In the genomic region with DNA sequence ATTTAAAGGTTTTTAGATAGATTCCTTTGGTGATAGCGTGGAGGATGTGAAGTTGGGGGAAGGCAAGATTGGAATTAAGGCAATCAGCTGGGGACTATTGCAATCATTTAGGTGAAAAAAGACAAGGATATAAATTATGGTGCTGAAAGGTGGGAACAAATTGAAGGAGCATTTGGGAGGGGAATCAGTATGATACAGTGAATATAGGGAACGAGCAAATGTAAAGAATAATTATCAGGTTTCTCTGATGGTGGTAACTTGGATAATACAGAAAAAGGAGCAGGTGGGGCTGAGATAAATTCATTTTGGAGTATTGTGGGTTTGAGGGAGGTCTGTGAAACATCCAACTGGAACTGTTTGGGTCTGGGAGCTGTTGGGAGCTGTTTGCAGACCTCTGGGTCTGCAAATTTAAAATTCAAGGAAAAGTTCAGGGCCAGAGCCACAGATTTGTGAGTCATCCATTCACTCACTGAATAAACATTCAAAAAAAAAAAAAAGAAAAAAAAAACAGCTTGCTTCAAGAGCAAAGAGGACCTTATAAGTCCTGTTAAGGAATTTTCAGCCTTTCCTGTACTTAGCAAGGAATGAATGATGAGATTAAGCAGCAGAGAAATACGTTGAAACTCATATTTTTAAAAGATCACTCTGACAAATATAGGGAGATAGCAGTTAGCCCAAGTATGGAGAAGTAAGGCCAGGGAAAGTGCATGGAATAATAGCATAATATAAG, we compare ENCODE assay signal across 14 cellular contexts.
DNase-seq lines count a peak whose midpoint lies in the region; ATAC-seq, FAIRE-seq and TF ChIP-seq lines count a peak whose summit lies in the region.
"Had no signal": no experiment of that assay in that cellular context is flagged by ENCODE, and none has a peak within 500 bp of the region (broad histone marks: within the 10 kb centered on the region; RNA-seq: fewer than 3 reads in every experiment).

No MANE protein-coding gene starts in this region.

- no peak for FAIRE-seq in D721Med (lab: Jason Lieb, UNC)
- FAIRE-seq: G401.6 had no signal

- ATAC-seq in SK-N-SH treated with all-trans-retinoic acid at 6 μM for 48 hours: peak; percentile 91

- peak overlapping the region; percentile 51 to 78 (median 74) for H3K27ac ChIP-seq in sigmoid colon

- H3K9me3 ChIP-seq in sigmoid colon: no peaks in the 10 kb centered on the region
- H3K9me3 ChIP-seq: lower lobe of right lung had no signal

- H3K4me3 ChIP-seq in sigmoid colon: no peak overlapping the region
- H3K4me3 ChIP-seq: lower lobe of right lung, tibial nerve had no signal

- TF ChIP-seq POLR2A in sigmoid colon (IDR thresholded peaks at IDR 0.05): no peak

- H3K36me3 ChIP-seq in sigmoid colon: no peaks in the 10 kb centered on the region
- H3K36me3 ChIP-seq: lower lobe of right lung, tibial nerve had no signal

- no peaks in the 10 kb centered on the region for H3K27me3 ChIP-seq in sigmoid colon
- H3K27me3 ChIP-seq: tibial nerve had no signal

- intact Hi-C loops in sigmoid colon (cut with DNase I): no loop called here

- TF ChIP-seq CTCF in sigmoid colon (IDR thresholded peaks at IDR 0.05) (no peak), D721Med (IDR thresholded peaks at IDR 0.05; ENCODE audit: insufficient read depth, missing control alignments) (no peak), GM10266 (IDR thresholded peaks at IDR 0.05; ENCODE audit: control insufficient read depth, insufficient read depth, low read depth, missing control alignments) (no peak)

- DNase-seq in ELR (ENCODE audit: low read depth) (peak; percentile 93), foreskin melanocyte (peak; percentile 40), sigmoid colon (no peak), D721Med (ENCODE audit: insufficient read length, low spot score) (no peak), NCI-H345 (lab: John Stamatoyannopoulos, UW) (no peak), NCI-H446 treated with DMSO at 0.1 percent for 48 hours (lab: John Stamatoyannopoulos, UW) (no peak), GM10266 (ENCODE audit: extremely low spot score) (no peak)
- DNase-seq: activated CD4-positive, alpha-beta T cell treated with anti-CD3 and anti-CD28 coated beads, Interleukin-2, amount 50 U/mL, for 48 hours; lower lobe of right lung; MM.1S; stimulated activated CD4-positive, alpha-beta T cell treated with anti-CD3 and anti-CD28 coated beads, Interleukin-1b, Interleukin-23, amount 100 ng/mL, for 48 hours had no signal

- WGBS in sigmoid colon, 2 donors: 71 to 73% methylated on average over 3 of the region's 3 CpGs

- TF ChIP-seq EP300 in sigmoid colon (IDR thresholded peaks at IDR 0.05): no peak

- peaks cover 0 to 34% (median 31%) of the 10 kb centered on the region in 4 donors for H3K4me1 ChIP-seq in sigmoid colon

TF ChIP-seq in SK-N-SH treated with all-trans-retinoic acid at 6 μM for 48 hours, 23 proteins besides CTCF, POLR2A, EP300 and RAD21:
- no peak for TF ChIP-seq CSDC2 (CRISPR knock-in tag; IDR thresholded peaks at IDR 0.05)
- TF ChIP-seq TOX (CRISPR knock-in tag; IDR thresholded peaks at IDR 0.05; ENCODE audit: borderline replicate concordance): no peak
- no peak for TF ChIP-seq OSR1 (CRISPR knock-in tag; IDR thresholded peaks at IDR 0.05)
- TF ChIP-seq PATZ1 (CRISPR knock-in tag; IDR thresholded peaks at IDR 0.05; ENCODE audit: borderline replicate concordance): no peak
- TF ChIP-seq CSRNP3 (CRISPR knock-in tag; IDR thresholded peaks at IDR 0.05): no peak
- TF ChIP-seq ZNF70 (CRISPR knock-in tag; IDR thresholded peaks at IDR 0.05): no peak
- no peak for TF ChIP-seq SNAI2 (CRISPR knock-in tag; IDR thresholded peaks at IDR 0.05)
- no peak for TF ChIP-seq TSHZ2 (CRISPR knock-in tag; IDR thresholded peaks at IDR 0.05)
- TF ChIP-seq RARB (CRISPR knock-in tag; IDR thresholded peaks at IDR 0.05): no peak
- TF ChIP-seq, protein P1, sequence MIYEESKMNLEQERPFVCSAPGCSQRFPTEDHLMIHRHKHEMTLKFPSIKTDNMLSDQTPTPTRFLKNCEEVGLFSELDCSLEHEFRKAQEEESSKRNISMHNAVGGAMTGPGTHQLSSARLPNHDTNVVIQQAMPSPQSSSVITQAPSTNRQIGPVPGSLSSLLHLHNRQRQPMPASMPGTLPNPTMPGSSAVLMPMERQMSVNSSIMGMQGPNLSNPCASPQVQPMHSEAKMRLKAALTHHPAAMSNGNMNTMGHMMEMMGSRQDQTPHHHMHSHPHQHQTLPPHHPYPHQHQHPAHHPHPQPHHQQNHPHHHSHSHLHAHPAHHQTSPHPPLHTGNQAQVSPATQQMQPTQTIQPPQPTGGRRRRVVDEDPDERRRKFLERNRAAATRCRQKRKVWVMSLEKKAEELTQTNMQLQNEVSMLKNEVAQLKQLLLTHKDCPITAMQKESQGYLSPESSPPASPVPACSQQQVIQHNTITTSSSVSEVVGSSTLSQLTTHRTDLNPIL (CRISPR knock-in tag; IDR thresholded peaks at IDR 0.05; ENCODE audit: low read depth): no peak
- no peak for TF ChIP-seq ARNTL (CRISPR knock-in tag; IDR thresholded peaks at IDR 0.05; ENCODE audit: borderline replicate concordance, low read depth)
- no peak for TF ChIP-seq ZC3H10 (CRISPR knock-in tag; IDR thresholded peaks at IDR 0.05)
- no peak for TF ChIP-seq ZNF565 (CRISPR knock-in tag; conservative IDR thresholded peaks at IDR 0.05; ENCODE audit: low read depth)
- no peak for TF ChIP-seq ZFP3 (CRISPR knock-in tag; IDR thresholded peaks at IDR 0.05)
- no peak for TF ChIP-seq ISL1 (CRISPR knock-in tag; IDR thresholded peaks at IDR 0.05)
- TF ChIP-seq ZNF8 (CRISPR knock-in tag; IDR thresholded peaks at IDR 0.05): no peak
- no peak for TF ChIP-seq BACH2 (CRISPR knock-in tag; IDR thresholded peaks at IDR 0.05; ENCODE audit: borderline replicate concordance)

Comparison
In these comparisons a context has a peak if more than half of its experiments do, and no peak if none do; other contexts are left out.
1. DNase-seq: peak in ELR (single experiment) and foreskin melanocyte (single experiment); none in sigmoid colon (single experiment), D721Med (single experiment), NCI-H345 (single experiment), NCI-H446 treated with DMSO at 0.1 percent for 48 hours (single experiment) and GM10266 (single experiment).